ENCODE assay signal across 16 cellular contexts in the genomic region with DNA sequence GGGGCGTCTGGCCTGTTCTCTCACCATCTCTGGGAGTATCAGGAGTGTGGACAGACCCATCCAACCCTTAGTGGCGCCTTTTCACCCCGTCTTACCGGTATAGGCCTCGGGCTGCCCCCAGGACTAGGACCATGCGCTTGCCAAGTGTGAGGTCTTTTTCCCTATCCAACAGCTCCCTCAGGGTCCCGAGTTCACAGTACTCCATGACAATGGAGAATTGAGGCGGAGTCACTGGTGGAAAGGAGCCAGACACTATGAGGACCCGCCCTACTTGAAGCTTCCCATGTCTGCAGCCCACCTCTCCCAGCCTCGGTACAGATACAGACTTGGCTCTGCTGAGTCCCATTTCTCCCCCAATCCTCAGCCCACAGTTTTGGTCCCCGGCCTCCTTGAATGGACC. TPM values are rescaled to one million over a fixed set of nuclear protein-coding genes. Genes with fewer than 3 reads are reported as not detected.
"Had no signal": no experiment of that assay in that cellular context is flagged by ENCODE, and none has a peak within 500 bp of the region (broad histone marks: within the 10 kb centered on the region; RNA-seq: fewer than 3 reads in every experiment).

No MANE protein-coding gene starts in this region.

- H3K36me3 ChIP-seq: prostate gland, uterus had no signal

- H3K9me3 ChIP-seq: esophagus squamous epithelium, gastroesophageal sphincter, mucosa of descending colon, prostate gland, right lobe of liver, uterus had no signal

- ATAC-seq: gastroesophageal sphincter; left colon; mucosa of descending colon; natural killer cell; right lobe of liver; stimulated activated effector memory CD8-positive, alpha-beta T cell treated with anti-CD3 and anti-CD28 coated beads, Interleukin-12 subunit alpha, Interleukin-12 subunit beta, amount 100 ng/mL, for 72 hours had no signal

- H3K4me1 Mint-ChIP-seq: natural killer cell; stimulated activated effector memory CD8-positive, alpha-beta T cell treated with anti-CD3 and anti-CD28 coated beads, Interleukin-12 subunit alpha, Interleukin-12 subunit beta, amount 100 ng/mL, for 72 hours had no signal

- H3K27ac Mint-ChIP-seq: natural killer cell; stimulated activated effector memory CD8-positive, alpha-beta T cell treated with anti-CD3 and anti-CD28 coated beads, Interleukin-12 subunit alpha, Interleukin-12 subunit beta, amount 100 ng/mL, for 72 hours had no signal

- H3K4me3 ChIP-seq: esophagus squamous epithelium, gastroesophageal sphincter, mucosa of descending colon, prostate gland, right lobe of liver, uterus had no signal

- DNase-seq: esophagus squamous epithelium; foreskin fibroblast; glutamatergic neuron; left colon; mucosa of descending colon; natural killer cell; right lobe of liver; stimulated activated CD4-positive, alpha-beta T cell treated with anti-CD3 and anti-CD28 coated beads, Interleukin-4, amount 100 ng/mL, for 1 hour; stimulated activated CD8-positive, alpha-beta memory T cell treated with anti-CD3 and anti-CD28 coated beads, Interleukin-4, amount 100 ng/mL, for 48 hours; trophoblast cell; uterus had no signal

- H3K4me3 Mint-ChIP-seq: natural killer cell; neural crest cell; stimulated activated effector memory CD8-positive, alpha-beta T cell treated with anti-CD3 and anti-CD28 coated beads, Interleukin-12 subunit alpha, Interleukin-12 subunit beta, amount 100 ng/mL, for 72 hours had no signal

- H2AFZ ChIP-seq: parathyroid adenoma had no signal

- H3K27me3 ChIP-seq: esophagus squamous epithelium, gastroesophageal sphincter, right lobe of liver, uterus had no signal

- H3K79me2 ChIP-seq: parathyroid adenoma had no signal

- H3K4me1 ChIP-seq: gastroesophageal sphincter, parathyroid adenoma, prostate gland, right lobe of liver, uterus had no signal

- H3K9me3 Mint-ChIP-seq: natural killer cell; neural crest cell; stimulated activated effector memory CD8-positive, alpha-beta T cell treated with anti-CD3 and anti-CD28 coated beads, Interleukin-12 subunit alpha, Interleukin-12 subunit beta, amount 100 ng/mL, for 72 hours had no signal

- H3K36me3 Mint-ChIP-seq: natural killer cell had no signal

- H3K27ac ChIP-seq: esophagus squamous epithelium, gastroesophageal sphincter, parathyroid adenoma, prostate gland, right lobe of liver, uterus had no signal

- H3K9ac ChIP-seq: parathyroid adenoma had no signal

RNA-seq across cellular contexts. Expression of gene MLKL, which starts 18.1 kb away (rescaled TPM):
- total RNA-seq: neural crest cell had no signal
